In genomic region chr16:2572709-2573108, GRCh38 we compare ENCODE assay signal across 5 cellular contexts. TPM values are rescaled to one million over a fixed set of nuclear protein-coding genes. Genes with fewer than 3 reads are reported as not detected.
"Had no signal": no experiment of that assay in that cellular context is flagged by ENCODE, and none has a peak within 500 bp of the region (broad histone marks: within the 10 kb centered on the region; RNA-seq: fewer than 3 reads in every experiment).

No MANE protein-coding gene starts in this region.

RNA-seq across cellular contexts. Expression of gene CEMP1, which starts 41.5 kb away (rescaled TPM):
- total RNA-seq: activated CD8-positive, alpha-beta memory T cell treated with anti-CD3 and anti-CD28 coated beads for 36 hours; adrenal gland; bronchial epithelial cell; RPMI7951; SJCRH30 had no signal
